37 cellular contexts compared by ENCODE assay signal in genomic region chr4:170097681-170098080, GRCh38.
"Had no signal": no experiment of that assay in that cellular context is flagged by ENCODE, and none has a peak within 500 bp of the region (broad histone marks: within the 10 kb centered on the region; RNA-seq: fewer than 3 reads in every experiment).

No MANE protein-coding gene starts in this region.

- H3K27ac Mint-ChIP-seq: activated naive CD4-positive, alpha-beta T cell treated with anti-CD3 and anti-CD28 coated beads for 36 hours; activated naive CD4-positive, alpha-beta T cell treated with anti-CD3 and anti-CD28 coated beads, Interleukin-2, amount 10 ng/mL, durations not matched to agents 7 days and 5 days; activated naive CD4-positive, alpha-beta T cell treated with anti-CD3 and anti-CD28 coated beads, Interleukin-2, amount 50 U/mL, for 24 hours; activated naive CD4-positive, alpha-beta T cell treated with anti-CD3 and anti-CD28 coated beads, Interleukin-2, amount 50 U/mL, for 72 hours; activated naive CD8-positive, alpha-beta T cell; activated naive CD8-positive, alpha-beta T cell treated with anti-CD3 and anti-CD28 coated beads for 36 hours; activated naive CD8-positive, alpha-beta T cell treated with anti-CD3 and anti-CD28 coated beads, Interleukin-2, amount 10 ng/mL, durations not matched to agents 7 days and 5 days; activated naive CD8-positive, alpha-beta T cell treated with anti-CD3 and anti-CD28 coated beads, Interleukin-2, amount 50 U/mL, for 24 hours; activated T-cell treated with anti-CD3 and anti-CD28 coated beads, Interleukin-2, amount 50 U/mL, for 24 hours; activated T-cell treated with anti-CD3 and anti-CD28 coated beads, Interleukin-2, amount 50 U/mL, for 72 hours; activated T-helper 1 cell treated with anti-CD3 and anti-CD28 coated beads, Interleukin-12 subunit alpha, Interleukin-12 subunit beta, Interleukin-2, Interleukin-4 antibody, amounts not matched to agents 30 ng/mL and 10 ng/mL and 1 ng/mL, durations not matched to agents 14 hours and 24 hours and 36 hours; activated T-helper 17 cell treated with anti-CD3 and anti-CD28 coated beads, Interleukin-2, amount 50 U/mL, for 72 hours; activated T-helper 2 cell treated with anti-CD3 and anti-CD28 coated beads, Interferon-gamma antibody, Interleukin-2, Interleukin-4, amounts not matched to agents 10 μg/mL and 5 μg/mL and 100 μg/mL, durations not matched to agents 14 hours and 24 hours and 36 hours; brain had no signal

- H3K4me1 ChIP-seq: adrenal gland, ascending aorta, body of pancreas, breast epithelium had no signal

- H3K27ac ChIP-seq: adrenal gland, ascending aorta, body of pancreas, brain microvascular endothelial cell, breast epithelium, cardiac muscle cell had no signal

- H3K36me3 ChIP-seq: adrenal gland, ascending aorta, brain microvascular endothelial cell, breast epithelium, cardiac muscle cell had no signal

- ATAC-seq: activated naive CD4-positive, alpha-beta T cell treated with anti-CD3 and anti-CD28 coated beads, Interleukin-2, amount 50 U/mL, for 72 hours; activated naive CD8-positive, alpha-beta T cell treated with anti-CD3 and anti-CD28 coated beads, Interleukin-2, amount 50 U/mL, for 24 hours; activated T-cell treated with anti-CD3 and anti-CD28 coated beads, Interleukin-2, amount 50 U/mL, for 4 hours; activated T-cell treated with anti-CD3 and anti-CD28 coated beads, Interleukin-2, amount 50 U/mL, for 72 hours; activated T-helper 17 cell treated with anti-CD3 and anti-CD28 coated beads, Interleukin-2, amount 50 U/mL, for 72 hours; body of pancreas had no signal

- H3K4me1 Mint-ChIP-seq: activated naive CD4-positive, alpha-beta T cell treated with anti-CD3 and anti-CD28 coated beads, Interleukin-2, amount 10 ng/mL, durations not matched to agents 7 days and 5 days; activated naive CD4-positive, alpha-beta T cell treated with anti-CD3 and anti-CD28 coated beads, Interleukin-2, amount 50 U/mL, for 24 hours; activated naive CD8-positive, alpha-beta T cell treated with anti-CD3 and anti-CD28 coated beads for 36 hours; activated naive CD8-positive, alpha-beta T cell treated with anti-CD3 and anti-CD28 coated beads, Interleukin-2, amount 10 ng/mL, durations not matched to agents 7 days and 5 days; activated naive CD8-positive, alpha-beta T cell treated with anti-CD3 and anti-CD28 coated beads, Interleukin-2, amount 50 U/mL, for 24 hours; activated T-helper 17 cell treated with anti-CD3 and anti-CD28 coated beads, Interleukin-2, amount 50 U/mL, for 72 hours; brain; central memory CD8-positive, alpha-beta T cell had no signal

- H3K36me3 Mint-ChIP-seq: activated naive CD4-positive, alpha-beta T cell treated with anti-CD3 and anti-CD28 coated beads, Interleukin-2, amount 10 ng/mL, durations not matched to agents 7 days and 5 days; activated naive CD4-positive, alpha-beta T cell treated with anti-CD3 and anti-CD28 coated beads, Interleukin-2, amount 50 U/mL, for 24 hours; activated naive CD4-positive, alpha-beta T cell treated with anti-CD3 and anti-CD28 coated beads, Interleukin-2, amount 50 U/mL, for 72 hours; activated naive CD8-positive, alpha-beta T cell; activated naive CD8-positive, alpha-beta T cell treated with anti-CD3 and anti-CD28 coated beads for 36 hours; activated naive CD8-positive, alpha-beta T cell treated with anti-CD3 and anti-CD28 coated beads, Interleukin-2, amount 10 ng/mL, durations not matched to agents 7 days and 5 days; brain had no signal

- DNase-seq: activated effector memory CD4-positive, alpha-beta T cell treated with anti-CD3 and anti-CD28 coated beads, Interleukin-2, amount 50 U/mL, for 16 hours; activated effector memory CD4-positive, alpha-beta T cell treated with Interleukin-2 at 50 U/mL for 16 hours; activated gamma-delta T cell; activated gamma-delta T cell treated with Interleukin-2 at 50 U/mL for 16 hours; activated naive CD4-positive, alpha-beta T cell; activated naive CD4-positive, alpha-beta T cell treated with anti-CD3 and anti-CD28 coated beads for 36 hours; activated naive CD4-positive, alpha-beta T cell treated with anti-CD3 and anti-CD28 coated beads, Interleukin-2, amount 10 ng/mL, durations not matched to agents 7 days and 5 days; activated naive CD4-positive, alpha-beta T cell treated with anti-CD3 and anti-CD28 coated beads, Interleukin-2, amount 50 U/mL, for 16 hours; activated naive CD4-positive, alpha-beta T cell treated with Interleukin-2 at 50 U/mL for 16 hours; activated naive CD8-positive, alpha-beta T cell treated with anti-CD3 and anti-CD28 coated beads for 36 hours; activated naive CD8-positive, alpha-beta T cell treated with anti-CD3 and anti-CD28 coated beads, Interleukin-2, amount 10 ng/mL, durations not matched to agents 7 days and 5 days; activated naive CD8-positive, alpha-beta T cell treated with anti-CD3 and anti-CD28 coated beads, Interleukin-2, amount 50 U/mL, for 24 hours; activated T-cell treated with anti-CD3 and anti-CD28 coated beads, Interleukin-2, amount 50 U/mL, for 24 hours; activated T-cell treated with anti-CD3 and anti-CD28 coated beads, Interleukin-2, amount 50 U/mL, for 4 hours; activated T-cell treated with anti-CD3 and anti-CD28 coated beads, Interleukin-2, amount 50 U/mL, for 48 hours; activated T-cell treated with anti-CD3 and anti-CD28 coated beads, Interleukin-2, amount 50 U/mL, for 72 hours; adrenal gland; amniotic stem cell; amygdala; anterior cingulate cortex; aorta; body of pancreas; brain microvascular endothelial cell; caudate nucleus; central memory CD4-positive, alpha-beta T cell; cerebellar nuclear complex had no signal

- H3K4me3 ChIP-seq: adrenal gland, ascending aorta, body of pancreas, breast epithelium, cardiac muscle cell had no signal

- H3K9me3 ChIP-seq: adrenal gland, ascending aorta, body of pancreas, breast epithelium had no signal

- H3K27me3 ChIP-seq: adrenal gland, ascending aorta, body of pancreas, brain microvascular endothelial cell, breast epithelium, cardiac muscle cell had no signal

- H3K9me3 Mint-ChIP-seq: activated naive CD4-positive, alpha-beta T cell treated with anti-CD3 and anti-CD28 coated beads for 36 hours; activated naive CD4-positive, alpha-beta T cell treated with anti-CD3 and anti-CD28 coated beads, Interleukin-2, amount 10 ng/mL, durations not matched to agents 7 days and 5 days; activated naive CD4-positive, alpha-beta T cell treated with anti-CD3 and anti-CD28 coated beads, Interleukin-2, amount 50 U/mL, for 24 hours; activated naive CD4-positive, alpha-beta T cell treated with anti-CD3 and anti-CD28 coated beads, Interleukin-2, amount 50 U/mL, for 72 hours; activated naive CD8-positive, alpha-beta T cell treated with anti-CD3 and anti-CD28 coated beads for 36 hours; activated naive CD8-positive, alpha-beta T cell treated with anti-CD3 and anti-CD28 coated beads, Interleukin-2, amount 10 ng/mL, durations not matched to agents 7 days and 5 days; activated naive CD8-positive, alpha-beta T cell treated with anti-CD3 and anti-CD28 coated beads, Interleukin-2, amount 50 U/mL, for 24 hours; activated T-cell treated with anti-CD3 and anti-CD28 coated beads, Interleukin-2, amount 50 U/mL, for 24 hours; activated T-cell treated with anti-CD3 and anti-CD28 coated beads, Interleukin-2, amount 50 U/mL, for 4 hours; activated T-cell treated with anti-CD3 and anti-CD28 coated beads, Interleukin-2, amount 50 U/mL, for 72 hours; activated T-helper 1 cell treated with anti-CD3 and anti-CD28 coated beads, Interleukin-12 subunit alpha, Interleukin-12 subunit beta, Interleukin-2, Interleukin-4 antibody, amounts not matched to agents 30 ng/mL and 10 ng/mL and 1 ng/mL, durations not matched to agents 14 hours and 24 hours and 36 hours; activated T-helper 17 cell treated with anti-CD3 and anti-CD28 coated beads, Interleukin-2, amount 50 U/mL, for 72 hours; activated T-helper 2 cell treated with anti-CD3 and anti-CD28 coated beads, Interferon-gamma antibody, Interleukin-2, Interleukin-4, amounts not matched to agents 10 μg/mL and 5 μg/mL and 100 μg/mL, durations not matched to agents 14 hours and 24 hours and 36 hours; central memory CD8-positive, alpha-beta T cell had no signal

- H3K4me3 Mint-ChIP-seq: activated naive CD4-positive, alpha-beta T cell treated with anti-CD3 and anti-CD28 coated beads for 36 hours; activated naive CD4-positive, alpha-beta T cell treated with anti-CD3 and anti-CD28 coated beads, Interleukin-2, amount 10 ng/mL, durations not matched to agents 7 days and 5 days; activated naive CD4-positive, alpha-beta T cell treated with anti-CD3 and anti-CD28 coated beads, Interleukin-2, amount 50 U/mL, for 24 hours; activated naive CD8-positive, alpha-beta T cell; activated naive CD8-positive, alpha-beta T cell treated with anti-CD3 and anti-CD28 coated beads for 36 hours; activated naive CD8-positive, alpha-beta T cell treated with anti-CD3 and anti-CD28 coated beads, Interleukin-2, amount 10 ng/mL, durations not matched to agents 7 days and 5 days; activated naive CD8-positive, alpha-beta T cell treated with anti-CD3 and anti-CD28 coated beads, Interleukin-2, amount 50 U/mL, for 24 hours; activated T-cell treated with anti-CD3 and anti-CD28 coated beads, Interleukin-2, amount 50 U/mL, for 24 hours; activated T-cell treated with anti-CD3 and anti-CD28 coated beads, Interleukin-2, amount 50 U/mL, for 4 hours; activated T-cell treated with anti-CD3 and anti-CD28 coated beads, Interleukin-2, amount 50 U/mL, for 72 hours; activated T-helper 1 cell treated with anti-CD3 and anti-CD28 coated beads, Interleukin-12 subunit alpha, Interleukin-12 subunit beta, Interleukin-2, Interleukin-4 antibody, amounts not matched to agents 30 ng/mL and 10 ng/mL and 1 ng/mL, durations not matched to agents 14 hours and 24 hours and 36 hours; activated T-helper 17 cell treated with anti-CD3 and anti-CD28 coated beads, Interleukin-2, amount 50 U/mL, for 72 hours; brain; central memory CD8-positive, alpha-beta T cell had no signal
